In genomic region chr2:205947621-205948495, GRCh38 we compare ENCODE assay signal across 8 cellular contexts.
DNase-seq lines count a peak whose midpoint lies in the region; ATAC-seq lines count a peak whose summit lies in the region.

No MANE protein-coding gene starts in this region.

- ATAC-seq in GM18858 (IDR thresholded peaks at IDR 0.05; ENCODE audit: unreplicated experiment) (peak; percentile 84), HG03066 (IDR thresholded peaks at IDR 0.05; ENCODE audit: low read depth, unreplicated experiment) (peak; percentile 82)

- peak; percentile 49 to 57 for DNase-seq in AML-193 (lab: John Stamatoyannopoulos, UW)
- peak; percentile 62 for DNase-seq in NCI-H345 treated with DMSO at 0.1 percent for 48 hours (lab: John Stamatoyannopoulos, UW; ENCODE audit: unreplicated experiment)
- peak; percentile 73 for DNase-seq in activated CD4-positive, alpha-beta T cell treated with anti-CD3 and anti-CD28 coated beads for 48 hours
- peak; percentile 79 for DNase-seq in dedifferentiated amniotic fluid mesenchymal stem cell (ENCODE audit: extremely low spot score)
- peak; percentile 73 to 76 for DNase-seq in lung microvascular endothelial cell (ENCODE audit: low read depth in 2 of 2)
- peak; percentile 41 for DNase-seq in stimulated activated CD8-positive, alpha-beta memory T cell treated with anti-CD3 and anti-CD28 coated beads, Interleukin-15, amount 100 ng/mL, for 1 hour (ENCODE audit: low read depth)

Comparison
In these comparisons a context has a peak if more than half of its experiments do, and no peak if none do; other contexts are left out.
1. Peak in every context shown above with its lines: DNase-seq and ATAC-seq.